In genomic region chr22:27345681-27346080, GRCh38 we compare ENCODE assay signal across 21 cellular contexts.
DNase-seq lines count a peak whose midpoint lies in the region; ATAC-seq and TF ChIP-seq lines count a peak whose summit lies in the region.
"Had no signal": no experiment of that assay in that cellular context is flagged by ENCODE, and none has a peak within 500 bp of the region (broad histone marks: within the 10 kb centered on the region; RNA-seq: fewer than 3 reads in every experiment).

No MANE protein-coding gene starts in this region.

- H3K79me1 ChIP-seq in neuronal stem cell (ENCODE audit: low read depth, low read length) = no peaks in the 10 kb centered on the region

- no peak overlapping the region for H2BK12ac ChIP-seq in neuronal stem cell (ENCODE audit: low read length)

- H2AK5ac ChIP-seq in neuronal stem cell (ENCODE audit: low read depth, low read length) = no peak overlapping the region

- no peak overlapping the region for H3K4me3 ChIP-seq in lower lobe of right lung
- H3K4me3 ChIP-seq in thyroid gland (replicated peaks in 1 of 3) = no peak overlapping the region
- H3K4me3 ChIP-seq in neuronal stem cell (ENCODE audit: low read length in 2 of 2) = no peak overlapping the region
- H3K4me3 ChIP-seq: BLaER1 treated with 17β-estradiol and CSF1 and Interleukin-3, amounts not matched to agents 10 nM and 100 nM had no signal

- no peaks in the 10 kb centered on the region for H3K4me1 ChIP-seq in lower lobe of right lung
- peaks cover 39 to 48% of the 10 kb centered on the region in 2 donors for H3K4me1 ChIP-seq in thyroid gland
- peaks cover 2 to 10% of the 10 kb centered on the region in 2 donors for H3K4me1 ChIP-seq in neuronal stem cell (ENCODE audit: control insufficient read depth in 2 of 2, insufficient read depth in 1 of 2, low read depth in 1 of 2, low read length in 2 of 2)
- H3K4me1 ChIP-seq: Caco-2 had no signal

- no peak overlapping the region for H3K4ac ChIP-seq in neuronal stem cell (ENCODE audit: low read length)

- H4K91ac ChIP-seq in neuronal stem cell (ENCODE audit: low read depth, low read length, poor library complexity) = no peak overlapping the region

- H3K27me3 ChIP-seq in lower lobe of right lung (ENCODE audit: low read depth) = no peaks in the 10 kb centered on the region
- no peaks in the 10 kb centered on the region for H3K27me3 ChIP-seq in thyroid gland
- no peaks in the 10 kb centered on the region for H3K27me3 ChIP-seq in neuronal stem cell (ENCODE audit: control insufficient read depth in 3 of 3, insufficient read depth in 3 of 3, low read depth in 1 of 3, low read length in 3 of 3)
- H3K27me3 ChIP-seq: BLaER1 treated with 17β-estradiol and CSF1 and Interleukin-3, amounts not matched to agents 10 nM and 100 nM had no signal

- H3K36me3 ChIP-seq in lower lobe of right lung = no peaks in the 10 kb centered on the region
- H3K36me3 ChIP-seq in thyroid gland = no peaks in the 10 kb centered on the region
- no peaks in the 10 kb centered on the region for H3K36me3 ChIP-seq in neuronal stem cell (replicated peaks in 1 of 2; ENCODE audit: control insufficient read depth in 2 of 2, insufficient read depth in 2 of 2, low read length in 2 of 2)
- H3K36me3 ChIP-seq: BLaER1 treated with 17β-estradiol and CSF1 and Interleukin-3, amounts not matched to agents 10 nM and 100 nM had no signal

- intact Hi-C loops in lower lobe of right lung (cut with DNase I) = no loop called here
- intact Hi-C loops in thyroid gland (cut with DNase I) = no loop called here

- no peak overlapping the region for H2BK5ac ChIP-seq in neuronal stem cell (ENCODE audit: low read length)

- H2AFZ ChIP-seq in neuronal stem cell (ENCODE audit: low read length) = no peak overlapping the region

- H3K23ac ChIP-seq in neuronal stem cell (ENCODE audit: low read depth, low read length, poor library complexity) = no peak overlapping the region

- WGBS in thyroid gland, 2 donors = 26 to 40% methylated on average over 7 of the region's 7 CpGs
- WGBS in neuronal stem cell (ENCODE audit: extremely low coverage in 2 of 2, insufficient read length in 2 of 2, insufficient replicate concordance in 1 of 2), 2 donors = no CpG with 5 or more reads among the region's 7 CpGs

- H2BK120ac ChIP-seq in neuronal stem cell (ENCODE audit: low read depth, low read length) = no peak overlapping the region

- peak in 1 of 2 donors; percentile 2 for TF ChIP-seq POLR2A in thyroid gland (IDR thresholded peaks at IDR 0.05)

- ATAC-seq in lower lobe of right lung = peak; percentile 76 to 78
- ATAC-seq: HCT116, Panc1 had no signal

- no peak overlapping the region for H3K9ac ChIP-seq in neuronal stem cell (ENCODE audit: low read depth, low read length, poor library complexity)
- H3K9ac ChIP-seq: BLaER1 treated with 17β-estradiol and CSF1 and Interleukin-3, amounts not matched to agents 10 nM and 100 nM; SK-N-SH had no signal

- H3K27ac ChIP-seq in lower lobe of right lung (no peak overlapping the region), thyroid gland (peak overlapping the region; percentile 84 to 86 (median 85)), neuronal stem cell (replicated peaks; ENCODE audit: low read length) (no peak overlapping the region)
- H3K27ac ChIP-seq: BLaER1 treated with 17β-estradiol and CSF1 and Interleukin-3, amounts not matched to agents 10 nM and 100 nM had no signal

- no peak for TF ChIP-seq CTCF in lower lobe of right lung (IDR thresholded peaks at IDR 0.05)
- no peak for TF ChIP-seq CTCF in thyroid gland (IDR thresholded peaks at IDR 0.05)

- DNase-seq in DMS53 (lab: John Stamatoyannopoulos, UW) (peak; percentile 34), DMS53 treated with DMSO at 0.1 percent for 48 hours (lab: John Stamatoyannopoulos, UW; ENCODE audit: unreplicated experiment) (no peak), NCI-H524 (lab: John Stamatoyannopoulos, UW) (peak; percentile 22 to 73), lower lobe of right lung (no peak), thyroid gland (peak; percentile 85 to 86), HUDEP-2 (lab: John Stamatoyannopoulos, UW; ENCODE audit: unreplicated experiment in 76 of 76) (no peak), neuronal stem cell (ENCODE audit: low spot score) (no peak)
- no peak for DNase-seq in activated naive CD4-positive, alpha-beta T cell (lab: John Stamatoyannopoulos, UW)
- DNase-seq: 8988T; Caco-2; CD4-positive, alpha-beta memory T cell; DMS 273 treated with DMSO at 0.1 percent for 48 hours; GDM1; NCI-H1694 treated with DMSO at 0.1 percent for 48 hours; NCI-H226; NCI-H526 treated with DMSO at 0.1 percent for 48 hours; SIG-M5; SK-N-SH had no signal

- H2BK15ac ChIP-seq in neuronal stem cell (ENCODE audit: low read length) = no peak overlapping the region

- no peak overlapping the region for H3K18ac ChIP-seq in neuronal stem cell (ENCODE audit: low read length)

- H3K9me3 ChIP-seq in lower lobe of right lung = peaks cover 20% of the 10 kb centered on the region
- H3K9me3 ChIP-seq in thyroid gland = no peaks in the 10 kb centered on the region
- peaks cover 0 to 15% of the 10 kb centered on the region in 2 donors for H3K9me3 ChIP-seq in neuronal stem cell (replicated peaks in 1 of 2; ENCODE audit: control insufficient read depth in 2 of 2, insufficient read depth in 1 of 2, low read depth in 1 of 2, low read length in 2 of 2)

- H3K4me2 ChIP-seq in neuronal stem cell (ENCODE audit: insufficient read depth, low read length, poor library complexity, severe bottlenecking) = no peak overlapping the region
- H3K4me2 ChIP-seq: BLaER1 treated with 17β-estradiol and CSF1 and Interleukin-3, amounts not matched to agents 10 nM and 100 nM; SK-N-SH had no signal

- H3K14ac ChIP-seq in neuronal stem cell (ENCODE audit: low read length) = no peak overlapping the region

- no peak overlapping the region for H4K8ac ChIP-seq in neuronal stem cell (ENCODE audit: low read depth, low read length)

Comparison
In these comparisons a context has a peak if more than half of its experiments do, and no peak if none do; other contexts are left out.
1. DNase-seq: peak in DMS53 (single experiment), NCI-H524 (2 of 2) and thyroid gland (2 of 2); none in DMS53 treated with DMSO at 0.1 percent for 48 hours (single experiment), lower lobe of right lung (single experiment), HUDEP-2 (0 of 76), activated naive CD4-positive, alpha-beta T cell (0 of 4) and neuronal stem cell (single experiment).
2. H3K27ac ChIP-seq: peak in thyroid gland (3 of 3); none in lower lobe of right lung (single experiment) and neuronal stem cell (single experiment).